In the genomic region with DNA sequence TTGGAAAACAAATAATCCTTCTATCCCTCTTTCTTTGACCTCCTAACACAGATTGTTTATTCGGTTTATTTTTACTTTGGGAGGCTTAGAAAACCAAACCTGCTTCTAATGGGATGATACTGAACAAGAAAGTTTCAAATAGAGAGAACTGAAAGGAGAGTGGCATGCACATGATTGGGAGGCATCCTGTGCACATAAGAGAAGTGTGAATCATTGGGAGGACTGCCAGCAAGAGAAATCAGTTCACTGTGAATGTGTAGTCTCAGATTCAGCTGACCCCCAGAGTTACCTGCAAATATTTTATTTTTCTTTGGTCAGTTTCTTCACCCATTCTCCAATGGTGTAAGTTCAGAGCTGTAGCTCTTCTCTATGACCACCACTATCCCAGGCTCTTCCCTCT, we compare ENCODE assay signal across 2 cellular contexts.
TF ChIP-seq lines count a peak whose summit lies in the region.

No MANE protein-coding gene starts in this region.

TF ChIP-seq in SK-N-SH treated with all-trans-retinoic acid at 6 μM for 48 hours, 23 proteins besides CTCF, POLR2A, EP300 and RAD21 (continued from another document):
- TF ChIP-seq, protein P1, sequence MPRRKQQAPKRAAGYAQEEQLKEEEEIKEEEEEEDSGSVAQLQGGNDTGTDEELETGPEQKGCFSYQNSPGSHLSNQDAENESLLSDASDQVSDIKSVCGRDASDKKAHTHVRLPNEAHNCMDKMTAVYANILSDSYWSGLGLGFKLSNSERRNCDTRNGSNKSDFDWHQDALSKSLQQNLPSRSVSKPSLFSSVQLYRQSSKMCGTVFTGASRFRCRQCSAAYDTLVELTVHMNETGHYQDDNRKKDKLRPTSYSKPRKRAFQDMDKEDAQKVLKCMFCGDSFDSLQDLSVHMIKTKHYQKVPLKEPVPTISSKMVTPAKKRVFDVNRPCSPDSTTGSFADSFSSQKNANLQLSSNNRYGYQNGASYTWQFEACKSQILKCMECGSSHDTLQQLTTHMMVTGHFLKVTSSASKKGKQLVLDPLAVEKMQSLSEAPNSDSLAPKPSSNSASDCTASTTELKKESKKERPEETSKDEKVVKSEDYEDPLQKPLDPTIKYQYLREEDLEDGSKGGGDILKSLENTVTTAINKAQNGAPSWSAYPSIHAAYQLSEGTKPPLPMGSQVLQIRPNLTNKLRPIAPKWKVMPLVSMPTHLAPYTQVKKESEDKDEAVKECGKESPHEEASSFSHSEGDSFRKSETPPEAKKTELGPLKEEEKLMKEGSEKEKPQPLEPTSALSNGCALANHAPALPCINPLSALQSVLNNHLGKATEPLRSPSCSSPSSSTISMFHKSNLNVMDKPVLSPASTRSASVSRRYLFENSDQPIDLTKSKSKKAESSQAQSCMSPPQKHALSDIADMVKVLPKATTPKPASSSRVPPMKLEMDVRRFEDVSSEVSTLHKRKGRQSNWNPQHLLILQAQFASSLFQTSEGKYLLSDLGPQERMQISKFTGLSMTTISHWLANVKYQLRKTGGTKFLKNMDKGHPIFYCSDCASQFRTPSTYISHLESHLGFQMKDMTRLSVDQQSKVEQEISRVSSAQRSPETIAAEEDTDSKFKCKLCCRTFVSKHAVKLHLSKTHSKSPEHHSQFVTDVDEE (CRISPR knock-in tag; IDR thresholded peaks at IDR 0.05), result no peak
- TF ChIP-seq ZFP30 (CRISPR knock-in tag; IDR thresholded peaks at IDR 0.05) (no peak), ZNF8 (CRISPR knock-in tag; IDR thresholded peaks at IDR 0.05) (no peak), PPARA (CRISPR knock-in tag; IDR thresholded peaks at IDR 0.05; ENCODE audit: borderline replicate concordance) (no peak), BACH2 (CRISPR knock-in tag; IDR thresholded peaks at IDR 0.05; ENCODE audit: borderline replicate concordance) (no peak)
- TF ChIP-seq, protein P2, sequence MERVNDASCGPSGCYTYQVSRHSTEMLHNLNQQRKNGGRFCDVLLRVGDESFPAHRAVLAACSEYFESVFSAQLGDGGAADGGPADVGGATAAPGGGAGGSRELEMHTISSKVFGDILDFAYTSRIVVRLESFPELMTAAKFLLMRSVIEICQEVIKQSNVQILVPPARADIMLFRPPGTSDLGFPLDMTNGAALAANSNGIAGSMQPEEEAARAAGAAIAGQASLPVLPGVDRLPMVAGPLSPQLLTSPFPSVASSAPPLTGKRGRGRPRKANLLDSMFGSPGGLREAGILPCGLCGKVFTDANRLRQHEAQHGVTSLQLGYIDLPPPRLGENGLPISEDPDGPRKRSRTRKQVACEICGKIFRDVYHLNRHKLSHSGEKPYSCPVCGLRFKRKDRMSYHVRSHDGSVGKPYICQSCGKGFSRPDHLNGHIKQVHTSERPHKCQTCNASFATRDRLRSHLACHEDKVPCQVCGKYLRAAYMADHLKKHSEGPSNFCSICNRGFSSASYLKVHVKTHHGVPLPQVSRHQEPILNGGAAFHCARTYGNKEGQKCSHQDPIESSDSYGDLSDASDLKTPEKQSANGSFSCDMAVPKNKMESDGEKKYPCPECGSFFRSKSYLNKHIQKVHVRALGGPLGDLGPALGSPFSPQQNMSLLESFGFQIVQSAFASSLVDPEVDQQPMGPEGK (CRISPR knock-in tag; IDR thresholded peaks at IDR 0.05; ENCODE audit: borderline replicate concordance), result no peak

TF ChIP-seq in SK-N-SH, 30 proteins besides CTCF, POLR2A, EP300 and RAD21 (continued from another document):
- TF ChIP-seq, protein P3, sequence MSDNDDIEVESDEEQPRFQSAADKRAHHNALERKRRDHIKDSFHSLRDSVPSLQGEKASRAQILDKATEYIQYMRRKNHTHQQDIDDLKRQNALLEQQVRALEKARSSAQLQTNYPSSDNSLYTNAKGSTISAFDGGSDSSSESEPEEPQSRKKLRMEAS (IDR thresholded peaks at IDR 0.05; ENCODE audit: low read depth), result no peak
- TF ChIP-seq TAF1 (IDR thresholded peaks at IDR 0.05; ENCODE audit: borderline replicate concordance, low read depth, low read length) (no peak), MEF2A (IDR thresholded peaks at IDR 0.05; ENCODE audit: borderline replicate concordance, low read depth) (no peak), SIN3A (IDR thresholded peaks at IDR 0.05; ENCODE audit: borderline replicate concordance, low read depth, low read length) (no peak), TEAD4 (IDR thresholded peaks at IDR 0.05; ENCODE audit: borderline replicate concordance, insufficient read depth) (no peak), GATA2 (CRISPR knock-in tag; IDR thresholded peaks at IDR 0.05) (no peak), JUND (IDR thresholded peaks at IDR 0.05) (no peak), NFIC (IDR thresholded peaks at IDR 0.05; ENCODE audit: borderline replicate concordance) (no peak)
- TF ChIP-seq, protein P4, sequence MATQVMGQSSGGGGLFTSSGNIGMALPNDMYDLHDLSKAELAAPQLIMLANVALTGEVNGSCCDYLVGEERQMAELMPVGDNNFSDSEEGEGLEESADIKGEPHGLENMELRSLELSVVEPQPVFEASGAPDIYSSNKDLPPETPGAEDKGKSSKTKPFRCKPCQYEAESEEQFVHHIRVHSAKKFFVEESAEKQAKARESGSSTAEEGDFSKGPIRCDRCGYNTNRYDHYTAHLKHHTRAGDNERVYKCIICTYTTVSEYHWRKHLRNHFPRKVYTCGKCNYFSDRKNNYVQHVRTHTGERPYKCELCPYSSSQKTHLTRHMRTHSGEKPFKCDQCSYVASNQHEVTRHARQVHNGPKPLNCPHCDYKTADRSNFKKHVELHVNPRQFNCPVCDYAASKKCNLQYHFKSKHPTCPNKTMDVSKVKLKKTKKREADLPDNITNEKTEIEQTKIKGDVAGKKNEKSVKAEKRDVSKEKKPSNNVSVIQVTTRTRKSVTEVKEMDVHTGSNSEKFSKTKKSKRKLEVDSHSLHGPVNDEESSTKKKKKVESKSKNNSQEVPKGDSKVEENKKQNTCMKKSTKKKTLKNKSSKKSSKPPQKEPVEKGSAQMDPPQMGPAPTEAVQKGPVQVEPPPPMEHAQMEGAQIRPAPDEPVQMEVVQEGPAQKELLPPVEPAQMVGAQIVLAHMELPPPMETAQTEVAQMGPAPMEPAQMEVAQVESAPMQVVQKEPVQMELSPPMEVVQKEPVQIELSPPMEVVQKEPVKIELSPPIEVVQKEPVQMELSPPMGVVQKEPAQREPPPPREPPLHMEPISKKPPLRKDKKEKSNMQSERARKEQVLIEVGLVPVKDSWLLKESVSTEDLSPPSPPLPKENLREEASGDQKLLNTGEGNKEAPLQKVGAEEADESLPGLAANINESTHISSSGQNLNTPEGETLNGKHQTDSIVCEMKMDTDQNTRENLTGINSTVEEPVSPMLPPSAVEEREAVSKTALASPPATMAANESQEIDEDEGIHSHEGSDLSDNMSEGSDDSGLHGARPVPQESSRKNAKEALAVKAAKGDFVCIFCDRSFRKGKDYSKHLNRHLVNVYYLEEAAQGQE (IDR thresholded peaks at IDR 0.05; ENCODE audit: low read depth, low read length), result no peak
